In genomic region chr10:34821587-34822585, GRCh38 we compare ENCODE assay signal across 20 cellular contexts. TPM values are rescaled to one million over a fixed set of nuclear protein-coding genes. Genes with fewer than 3 reads are reported as not detected.
DNase-seq lines count a peak whose midpoint lies in the region; ATAC-seq and TF ChIP-seq lines count a peak whose summit lies in the region.
"Had no signal": no experiment of that assay in that cellular context is flagged by ENCODE, and none has a peak within 500 bp of the region (broad histone marks: within the 10 kb centered on the region; RNA-seq: fewer than 3 reads in every experiment).

No MANE protein-coding gene starts in this region.

- no peak overlapping the region for H3K4me3 ChIP-seq in CD8-positive, alpha-beta T cell (ENCODE audit: low read depth, low read length)
- H3K4me3 ChIP-seq in SK-N-SH (ENCODE audit: low read depth in 2 of 2, low read length in 1 of 2) = no peak overlapping the region
- no peak overlapping the region for H3K4me3 ChIP-seq in adrenal gland
- H3K4me3 ChIP-seq: esophagus muscularis mucosa, uterus had no signal

- TF ChIP-seq EP300 in SK-N-SH (IDR thresholded peaks at IDR 0.05; ENCODE audit: borderline replicate concordance in 1 of 2, low read depth in 1 of 2, low read length in 1 of 2) = no peak

- no peak for TF ChIP-seq RAD21 in SK-N-SH (IDR thresholded peaks at IDR 0.05; ENCODE audit: low read length)

- H3K4me1 ChIP-seq in CD8-positive, alpha-beta T cell (ENCODE audit: insufficient read depth, low read length) = no peaks in the 10 kb centered on the region
- H3K4me1 ChIP-seq in SK-N-SH (ENCODE audit: control insufficient read depth in 1 of 2, insufficient read depth in 2 of 2, low read depth in 1 of 2, low read length in 1 of 2) = no peaks in the 10 kb centered on the region
- peaks cover 0 to 3% of the 10 kb centered on the region in 2 donors for H3K4me1 ChIP-seq in adrenal gland (replicated peaks in 1 of 2)
- H3K4me1 ChIP-seq: uterus had no signal

- H3K4me1 Mint-ChIP-seq in CD8-positive, alpha-beta T cell (ENCODE audit: low read depth) = no peaks in the 10 kb centered on the region

- no peak overlapping the region for H2AFZ ChIP-seq in SK-N-SH (ENCODE audit: low read depth)

- no peak for DNase-seq in CD8-positive, alpha-beta T cell
- DNase-seq in HCEC 1CT (peak; percentile 35), SK-N-SH (no peak), kidney tubule cell (ENCODE audit: low spot score) (peak; percentile 53), adrenal gland (no peak)
- DNase-seq in activated naive CD4-positive, alpha-beta T cell treated with Interleukin-2 at 50 U/mL for 16 hours = no peak
- DNase-seq in activated naive CD4-positive, alpha-beta T cell treated with anti-CD3 and anti-CD28 coated beads, Interleukin-2, amount 50 U/mL, for 16 hours = no peak
- DNase-seq: AML-193; Calu3; central memory CD4-positive, alpha-beta T cell; NCI-H1694 treated with DMSO at 0.1 percent for 48 hours; NCI-H345; stimulated activated CD4-positive, alpha-beta T cell treated with anti-CD3 and anti-CD28 coated beads, Interleukin-2, amount 100 ng/mL, for 48 hours; substantia nigra; T-helper 1 cell; uterus had no signal

- no peak overlapping the region for H3K27ac Mint-ChIP-seq in CD8-positive, alpha-beta T cell

- H3K9me2 ChIP-seq in SK-N-SH = no peaks in the 10 kb centered on the region

- no peaks in the 10 kb centered on the region for H4K20me1 ChIP-seq in SK-N-SH (ENCODE audit: insufficient read depth)

- no peaks in the 10 kb centered on the region for H3K27me3 ChIP-seq in CD8-positive, alpha-beta T cell (ENCODE audit: insufficient read depth, low read length)
- H3K27me3 ChIP-seq in SK-N-SH (ENCODE audit: insufficient read depth) = no peaks in the 10 kb centered on the region
- H3K27me3 ChIP-seq in adrenal gland = no peaks in the 10 kb centered on the region
- H3K27me3 ChIP-seq: esophagus muscularis mucosa, uterus had no signal

- no peak overlapping the region for H3K9ac ChIP-seq in SK-N-SH

- TF ChIP-seq CTCF in CD8-positive, alpha-beta T cell (IDR thresholded peaks at IDR 0.05) = peak; percentile 16
- no peak for TF ChIP-seq CTCF in SK-N-SH (IDR thresholded peaks at IDR 0.05)
- TF ChIP-seq CTCF in adrenal gland (IDR thresholded peaks at IDR 0.05) = no peak

- no peaks in the 10 kb centered on the region for H3K9me3 Mint-ChIP-seq in CD8-positive, alpha-beta T cell

- no peaks in the 10 kb centered on the region for H3K9me3 ChIP-seq in CD8-positive, alpha-beta T cell (ENCODE audit: low read length)
- H3K9me3 ChIP-seq in SK-N-SH (no peaks in the 10 kb centered on the region), adrenal gland (replicated peaks in 1 of 3) (no peaks in the 10 kb centered on the region)
- H3K9me3 ChIP-seq: esophagus muscularis mucosa, uterus had no signal

- no peaks in the 10 kb centered on the region for H3F3A ChIP-seq in SK-N-SH (replicated peaks; ENCODE audit: insufficient read depth)

- 55% methylated on average over 5 of the region's 6 CpGs for WGBS in SK-N-SH (ENCODE audit: low lambda C conversion rate)
- WGBS in adrenal gland, 4 donors = 85 to 93% (median 88%) methylated on average over 6 of the region's 6 CpGs

- H3K36me3 ChIP-seq in CD8-positive, alpha-beta T cell (ENCODE audit: insufficient read depth, low read length) = no peaks in the 10 kb centered on the region
- no peaks in the 10 kb centered on the region for H3K36me3 ChIP-seq in SK-N-SH (replicated peaks in 1 of 2; ENCODE audit: control insufficient read depth in 1 of 2, insufficient read depth in 2 of 2, low read length in 1 of 2)
- H3K36me3 ChIP-seq in adrenal gland (replicated peaks in 1 of 2) = no peaks in the 10 kb centered on the region
- H3K36me3 ChIP-seq: esophagus muscularis mucosa, uterus had no signal

- H3K27ac ChIP-seq in CD8-positive, alpha-beta T cell (ENCODE audit: low read depth, low read length) = no peak overlapping the region
- H3K27ac ChIP-seq in SK-N-SH (ENCODE audit: low read depth in 2 of 2, low read length in 1 of 2) (no peak overlapping the region), adrenal gland (no peak overlapping the region)
- H3K27ac ChIP-seq: esophagus muscularis mucosa, uterus, VCaP had no signal

- H3K36me3 Mint-ChIP-seq in CD8-positive, alpha-beta T cell = no peaks in the 10 kb centered on the region

- no peak overlapping the region for H3K4me2 ChIP-seq in SK-N-SH

- POLR2A ChIA-PET in CD8-positive, alpha-beta T cell (lab: Charles Lee) = no interaction called here
- POLR2A ChIA-PET in SK-N-SH (lab: Yijun Ruan, JAX) = no interaction called here

- CTCF ChIA-PET in CD8-positive, alpha-beta T cell (lab: Charles Lee) = no interaction called here
- CTCF ChIA-PET in SK-N-SH (lab: Yijun Ruan, JAX) = no interaction called here

- H3K79me2 ChIP-seq in SK-N-SH (ENCODE audit: insufficient read depth) = no peaks in the 10 kb centered on the region

- no peak for ATAC-seq in CD8-positive, alpha-beta T cell
- no peak for ATAC-seq in HG03045 (IDR thresholded peaks at IDR 0.05; ENCODE audit: unreplicated experiment)
- ATAC-seq: Right ventricle myocardium inferior had no signal

- TF ChIP-seq POLR2A in adrenal gland (IDR thresholded peaks at IDR 0.05) = no peak

- peaks cover 13% of the 10 kb centered on the region for H3K27me3 Mint-ChIP-seq in CD8-positive, alpha-beta T cell (ENCODE audit: low read depth)

- H3K4me3 Mint-ChIP-seq in CD8-positive, alpha-beta T cell = no peak overlapping the region

- intact Hi-C loops in CD8-positive, alpha-beta T cell (cut with DNase I, micrococcal nuclease) = no loop called here
- intact Hi-C loops in adrenal gland (cut with DNase I) = no loop called here

TF ChIP-seq in SK-N-SH, 30 proteins besides CTCF, POLR2A, EP300 and RAD21:
- TF ChIP-seq MAX (IDR thresholded peaks at IDR 0.05; ENCODE audit: low read depth) = peak; percentile 49; the same call in 1 of the 2 replicates
- TF ChIP-seq FOSL2 (IDR thresholded peaks at IDR 0.05; ENCODE audit: borderline replicate concordance, low read depth) = peak; percentile 41; the same call in 1 of the 2 replicates
- TF ChIP-seq GATA2 (CRISPR knock-in tag; IDR thresholded peaks at IDR 0.05) = no peak

RNA-seq across cellular contexts. Expression of gene PARD3, which starts 6.8 kb away (rescaled TPM):
- under 1 TPM; 0.08 to 0.35 TPM for total RNA-seq in CD8-positive, alpha-beta T cell
- 29.4 and 38.9 TPM in 2 replicates for polyA plus RNA-seq in SK-N-SH (2012; rRNA removed)
- 31.3 and 35.8 TPM in 2 replicates for polyA plus RNA-seq in SK-N-SH (2012; cell fraction: cytosol; rRNA removed)
- 46.7 and 74.5 TPM in 2 replicates for polyA plus RNA-seq in SK-N-SH (2012; cell fraction: nucleus; rRNA removed)
- total RNA-seq in adrenal gland = 10 to 100 TPM; 32.8 to 81.1 (median 47.3) TPM
- 10 to 100 TPM; 17.0 to 93.8 (median 41.6) TPM for polyA plus RNA-seq in adrenal gland

Comparison
In these comparisons a context has a peak if more than half of its experiments do, and no peak if none do; other contexts are left out.
1. DNase-seq: peak in HCEC 1CT (single experiment) and kidney tubule cell (single experiment); none in CD8-positive, alpha-beta T cell (0 of 7), SK-N-SH (single experiment), adrenal gland (0 of 7), activated naive CD4-positive, alpha-beta T cell treated with Interleukin-2 at 50 U/mL for 16 hours (single experiment) and activated naive CD4-positive, alpha-beta T cell treated with anti-CD3 and anti-CD28 coated beads, Interleukin-2, amount 50 U/mL, for 16 hours (single experiment).
2. RNA of gene PARD3, which starts 6.8 kb away (total RNA-seq): 32.8 to 81.1 TPM in adrenal gland; 0.08 to 0.35 TPM in CD8-positive, alpha-beta T cell; every median in the first group is over 10 times any median in the second.